Comparison of ENCODE assay signal across 9 cellular contexts in genomic region chr17:28372203-28372944, GRCh38. TPM values are rescaled to one million over a fixed set of nuclear protein-coding genes. Genes with fewer than 3 reads are reported as not detected.
A peak's percentile ranks its signal among the peaks of the same experiment; 100 is the strongest.
DNase-seq lines count a peak whose midpoint lies in the region; ATAC-seq and TF ChIP-seq lines count a peak whose summit lies in the region.
"Had no signal": no experiment of that assay in that cellular context is flagged by ENCODE, and none has a peak within 500 bp of the region (broad histone marks: within the 10 kb centered on the region; RNA-seq: fewer than 3 reads in every experiment).

No MANE protein-coding gene starts in this region.

- peak; percentile 18 for DNase-seq in activated gamma-delta T cell (lab: John Stamatoyannopoulos, UW)
- no peak for DNase-seq in activated gamma-delta T cell treated with Interleukin-2 at 50 U/mL for 16 hours
- DNase-seq in activated T-cell treated with anti-CD3 and anti-CD28 coated beads, Interleukin-2, amount 50 U/mL, for 4 hours = no peak
- peak in 35 of 42 donors; percentile 23 to 71 (median 54) for DNase-seq in head of caudate nucleus
- DNase-seq in sigmoid colon = no peak

- H3K4me1 ChIP-seq in sigmoid colon = peaks cover 0 to 31% (median 29%) of the 10 kb centered on the region in 4 donors

- H3K4me3 ChIP-seq in sigmoid colon = peak overlapping the region; percentile 43 to 66 (median 63)

- no peak for TF ChIP-seq CTCF in sigmoid colon (IDR thresholded peaks at IDR 0.05)

- H3K9me3 ChIP-seq in sigmoid colon = no peaks in the 10 kb centered on the region

- no peak for TF ChIP-seq EP300 in sigmoid colon (IDR thresholded peaks at IDR 0.05)

- H3K36me3 ChIP-seq in sigmoid colon = no peaks in the 10 kb centered on the region

- peak overlapping the region; percentile 82 for H3K4me3 Mint-ChIP-seq in activated T-cell treated with anti-CD3 and anti-CD28 coated beads, Interleukin-2, amount 50 U/mL, for 4 hours

- H3K27ac ChIP-seq in sigmoid colon = peak overlapping the region; percentile 76 to 82 (median 79)

- H3K36me3 Mint-ChIP-seq in activated T-cell treated with anti-CD3 and anti-CD28 coated beads, Interleukin-2, amount 50 U/mL, for 4 hours (ENCODE audit: insufficient read depth) = no peaks in the 10 kb centered on the region

- peak; percentile 16 for ATAC-seq in HG03108 (IDR thresholded peaks at IDR 0.05; ENCODE audit: unreplicated experiment)
- ATAC-seq in activated T-cell treated with anti-CD3 and anti-CD28 coated beads, Interleukin-2, amount 50 U/mL, for 4 hours = peak; percentile 9 to 19
- ATAC-seq in HG02870 (IDR thresholded peaks at IDR 0.05; ENCODE audit: unreplicated experiment) = no peak
- no peak for ATAC-seq in GM21786 (IDR thresholded peaks at IDR 0.05; ENCODE audit: unreplicated experiment)

- H3K9me3 Mint-ChIP-seq in activated T-cell treated with anti-CD3 and anti-CD28 coated beads, Interleukin-2, amount 50 U/mL, for 4 hours = no peaks in the 10 kb centered on the region

- intact Hi-C loops in head of caudate nucleus (cut with DNase I) = no loop called here
- intact Hi-C loops in sigmoid colon (cut with DNase I) = no loop called here

- H3K27me3 Mint-ChIP-seq in activated T-cell treated with anti-CD3 and anti-CD28 coated beads, Interleukin-2, amount 50 U/mL, for 4 hours (ENCODE audit: low read depth) = no peaks in the 10 kb centered on the region

- TF ChIP-seq POLR2A in sigmoid colon (IDR thresholded peaks at IDR 0.05) = no peak

- no peaks in the 10 kb centered on the region for H3K27me3 ChIP-seq in sigmoid colon

- H3K4me1 Mint-ChIP-seq in activated T-cell treated with anti-CD3 and anti-CD28 coated beads, Interleukin-2, amount 50 U/mL, for 4 hours (ENCODE audit: low read depth) = peaks cover 16% of the 10 kb centered on the region

- WGBS in sigmoid colon, 2 donors = 10 to 14% methylated on average over 53 of the region's 53 CpGs

RNA-seq across cellular contexts. Expression of gene SARM1, which starts 0.9 kb away (rescaled TPM):
- 10 to 100 TPM; 28.5 to 30.9 (median 29.2) TPM for total RNA-seq in activated T-cell treated with anti-CD3 and anti-CD28 coated beads, Interleukin-2, amount 50 U/mL, for 4 hours
- total RNA-seq in sigmoid colon = 10 to 100 TPM in 2 of 4 donors, 1 to 10 TPM in 2; 7.7 to 13.3 (median 10.1) TPM
- polyA plus RNA-seq in sigmoid colon = 10 to 100 TPM in 1 of 3 donors, 1 to 10 TPM in 2; 3.5 to 10.2 (median 6.0) TPM

RNA-seq across cellular contexts. Expression of gene VTN, which starts 2.3 kb away (rescaled TPM):
- total RNA-seq in activated T-cell treated with anti-CD3 and anti-CD28 coated beads, Interleukin-2, amount 50 U/mL, for 4 hours = 1 to 10 TPM in 1 of 3 donors, under 1 TPM in 2; 0.60 to 1.1 (median 0.94) TPM
- 1 to 10 TPM in 1 of 4 donors, under 1 TPM in 3; 0.16 to 1.9 (median 0.38) TPM for total RNA-seq in sigmoid colon
- under 1 TPM in 2 of 3 donors, not detected in 1; 0.45 to 0.60 TPM for polyA plus RNA-seq in sigmoid colon

RNA-seq across cellular contexts. Expression of gene SEBOX, which starts 7.4 kb away (rescaled TPM):
- total RNA-seq in activated T-cell treated with anti-CD3 and anti-CD28 coated beads, Interleukin-2, amount 50 U/mL, for 4 hours = not detected
- not detected for total RNA-seq in sigmoid colon
- not detected for polyA plus RNA-seq in sigmoid colon
- total RNA-seq: frontal cortex had no signal

RNA-seq across cellular contexts. Expression of gene POLDIP2, which starts 15.0 kb away (rescaled TPM):
- total RNA-seq in activated T-cell treated with anti-CD3 and anti-CD28 coated beads, Interleukin-2, amount 50 U/mL, for 4 hours = 100 to 1,000 TPM; 141 to 168 (median 150) TPM
- total RNA-seq in sigmoid colon = 10 to 100 TPM; 55.8 to 65.6 (median 59.3) TPM
- 10 to 100 TPM; 66.1 to 80.5 (median 75.6) TPM for polyA plus RNA-seq in sigmoid colon

RNA-seq across cellular contexts. Expression of gene SLC46A1, which starts 33.6 kb away (rescaled TPM):
- 1 to 10 TPM; 4.8 to 5.3 (median 4.9) TPM for total RNA-seq in activated T-cell treated with anti-CD3 and anti-CD28 coated beads, Interleukin-2, amount 50 U/mL, for 4 hours
- 1 to 10 TPM; 2.7 to 8.6 (median 5.1) TPM for total RNA-seq in sigmoid colon
- polyA plus RNA-seq in sigmoid colon = 1 to 10 TPM; 4.1 to 7.6 (median 4.2) TPM

Comparison
In these comparisons a context has a peak if more than half of its experiments do, and no peak if none do; other contexts are left out.
1. DNase-seq: peak in activated gamma-delta T cell (single experiment) and head of caudate nucleus (35 of 42); none in activated gamma-delta T cell treated with Interleukin-2 at 50 U/mL for 16 hours (single experiment), activated T-cell treated with anti-CD3 and anti-CD28 coated beads, Interleukin-2, amount 50 U/mL, for 4 hours (single experiment) and sigmoid colon (single experiment).
2. ATAC-seq: peak in HG03108 (single experiment) and activated T-cell treated with anti-CD3 and anti-CD28 coated beads, Interleukin-2, amount 50 U/mL, for 4 hours (2 of 2); none in HG02870 (single experiment) and GM21786 (single experiment).